Comparison of ENCODE assay signal across 21 cellular contexts in genomic region chr7:1748076-1748750, GRCh38.
A peak's percentile ranks its signal among the peaks of the same experiment; 100 is the strongest.
DNase-seq lines count a peak whose midpoint lies in the region; ATAC-seq and TF ChIP-seq lines count a peak whose summit lies in the region.
"Had no signal": no experiment of that assay in that cellular context is flagged by ENCODE, and none has a peak within 500 bp of the region (broad histone marks: within the 10 kb centered on the region; RNA-seq: fewer than 3 reads in every experiment).

No MANE protein-coding gene starts in this region.

- no peaks in the 10 kb centered on the region for H3K79me2 ChIP-seq in DND-41 (ENCODE audit: insufficient read depth, low read length)

- no peaks in the 10 kb centered on the region; the same call in 1 of the 2 replicates for H4K20me1 ChIP-seq in DND-41 (ENCODE audit: insufficient read depth, low read length)

- H3K27me3 Mint-ChIP-seq in central memory CD8-positive, alpha-beta T cell = no peaks in the 10 kb centered on the region
- H3K27me3 Mint-ChIP-seq in neural crest cell (ENCODE audit: low read depth) = peaks cover under 1% of the 10 kb centered on the region

- ATAC-seq in DND-41 (ENCODE audit: insufficient read depth, low read depth) (0 out of 3 replicates have a peak, but pooled peaks have one; percentile 25), SK-N-SH treated with all-trans-retinoic acid at 6 μM for 48 hours (no peak)
- ATAC-seq in central memory CD8-positive, alpha-beta T cell (replicated peaks; ENCODE audit: extremely low read depth, poor library complexity, severe bottlenecking) = peak; percentile 52

- no peaks in the 10 kb centered on the region for H3K9me3 ChIP-seq in DND-41 (ENCODE audit: insufficient read depth, low read length, severe bottlenecking)
- H3K9me3 ChIP-seq: adrenal gland, esophagus squamous epithelium, MG63, SJSA1 had no signal

- H3K27ac ChIP-seq in DND-41 (ENCODE audit: low read length) = no peak overlapping the region
- H3K27ac ChIP-seq: adrenal gland, esophagus squamous epithelium, SJSA1 had no signal

- intact Hi-C loops in posterior vena cava (cut with DNase I) = no loop called here

- H3K27me3 ChIP-seq in DND-41 (ENCODE audit: insufficient read depth, low read length, poor library complexity) = no peaks in the 10 kb centered on the region
- H3K27me3 ChIP-seq: MG63 had no signal

- no peak overlapping the region for H3K4me3 Mint-ChIP-seq in central memory CD8-positive, alpha-beta T cell
- H3K4me3 Mint-ChIP-seq in neural crest cell = no peak overlapping the region
- H3K4me3 Mint-ChIP-seq: activated B cell treated with CpG ODN at 0.5 μM for 24 hours; nephron progenitor cell; T-helper 2 cell treated with Interferon-gamma antibody and Interleukin-4, amounts not matched to agents 5 μg/mL and 100 μg/mL, for 36 hours had no signal

- peak overlapping the region; percentile 41 for H3K27ac Mint-ChIP-seq in central memory CD8-positive, alpha-beta T cell (ENCODE audit: low read depth)
- H3K27ac Mint-ChIP-seq in neural crest cell (ENCODE audit: unreplicated experiment) = peak overlapping the region; percentile 90
- H3K27ac Mint-ChIP-seq: activated B cell treated with CpG ODN at 0.5 μM for 24 hours; nephron progenitor cell; T-helper 2 cell treated with Interferon-gamma antibody and Interleukin-4, amounts not matched to agents 5 μg/mL and 100 μg/mL, for 36 hours had no signal

- H3K4me1 ChIP-seq in DND-41 (ENCODE audit: insufficient read depth, low read length) = no peaks in the 10 kb centered on the region
- H3K4me1 ChIP-seq: adrenal gland, SJSA1 had no signal

- peaks cover 12% of the 10 kb centered on the region for H3K36me3 ChIP-seq in DND-41 (ENCODE audit: insufficient read depth, low read length)
- H3K36me3 ChIP-seq: adrenal gland, esophagus squamous epithelium, MG63, SJSA1 had no signal

- DNase-seq in NCI-H1417 (lab: John Stamatoyannopoulos, UW) (peak in 2 of 3 experiments; percentile 30 to 38), NCI-H1417 treated with DMSO at 0.1 percent for 48 hours (lab: John Stamatoyannopoulos, UW) (no peak), DND-41 (no peak), neural crest cell (ENCODE audit: low read depth, low spot score) (no peak), posterior vena cava (ENCODE audit: low spot score) (no peak)
- DNase-seq in central memory CD8-positive, alpha-beta T cell (ENCODE audit: low spot score in 2 of 2) = no peak
- DNase-seq in activated CD8-positive, alpha-beta memory T cell treated with anti-CD3 and anti-CD28 coated beads, Interleukin-2, amount 50 U/mL, for 48 hours = no peak
- DNase-seq: activated B cell treated with CpG ODN at 0.5 μM for 24 hours; activated CD8-positive, alpha-beta memory T cell treated with anti-CD3 and anti-CD28 coated beads for 24 hours; adrenal gland; C1 segment of cervical spinal cord; DMS79; esophagus squamous epithelium; mesenchymal stem cell; MG63; NCI-H2029 treated with DMSO at 0.1 percent for 48 hours; NCI-H526; nephron progenitor cell had no signal

- H3K4me3 ChIP-seq in DND-41 (ENCODE audit: low read depth in 1 of 2, low read length in 2 of 2) = no peak overlapping the region
- H3K4me3 ChIP-seq: adrenal gland, esophagus squamous epithelium, MG63, SJSA1 had no signal

- no peak overlapping the region for H3K9ac ChIP-seq in DND-41 (ENCODE audit: low read depth, low read length)

- H2AFZ ChIP-seq in DND-41 (ENCODE audit: low read depth, low read length) = no peak overlapping the region

- no peak overlapping the region for H3K4me2 ChIP-seq in DND-41 (ENCODE audit: insufficient read depth, low read length)

- peaks cover 16% of the 10 kb centered on the region for H3K4me1 Mint-ChIP-seq in central memory CD8-positive, alpha-beta T cell
- H3K4me1 Mint-ChIP-seq in neural crest cell = no peaks in the 10 kb centered on the region

- no peaks in the 10 kb centered on the region for H3K9me3 Mint-ChIP-seq in central memory CD8-positive, alpha-beta T cell
- H3K9me3 Mint-ChIP-seq in neural crest cell = no peaks in the 10 kb centered on the region
- H3K9me3 Mint-ChIP-seq: activated B cell treated with CpG ODN at 0.5 μM for 24 hours; nephron progenitor cell; T-helper 2 cell treated with Interferon-gamma antibody and Interleukin-4, amounts not matched to agents 5 μg/mL and 100 μg/mL, for 36 hours had no signal

- TF ChIP-seq CTCF in DND-41 (IDR thresholded peaks at IDR 0.05; ENCODE audit: borderline replicate concordance, extremely low read depth, low read length, poor library complexity, severe bottlenecking) (no peak), neural crest cell (conservative IDR thresholded peaks at IDR 0.05) (no peak)

- H3K36me3 Mint-ChIP-seq in central memory CD8-positive, alpha-beta T cell (ENCODE audit: insufficient read depth) = no peaks in the 10 kb centered on the region
- no peaks in the 10 kb centered on the region for H3K36me3 Mint-ChIP-seq in neural crest cell (ENCODE audit: low read depth)

TF ChIP-seq in SK-N-SH treated with all-trans-retinoic acid at 6 μM for 48 hours, 23 proteins besides CTCF, POLR2A, EP300 and RAD21:
- TF ChIP-seq ZC3H10 (CRISPR knock-in tag; IDR thresholded peaks at IDR 0.05) = no peak
- TF ChIP-seq CSRNP3 (CRISPR knock-in tag; IDR thresholded peaks at IDR 0.05) = no peak
- TF ChIP-seq TOX (CRISPR knock-in tag; IDR thresholded peaks at IDR 0.05; ENCODE audit: borderline replicate concordance) = no peak
- TF ChIP-seq GLIS3 (CRISPR knock-in tag; IDR thresholded peaks at IDR 0.05) = no peak
- TF ChIP-seq POU6F1 (CRISPR knock-in tag; IDR thresholded peaks at IDR 0.05; ENCODE audit: borderline replicate concordance, low read depth) = no peak
- no peak for TF ChIP-seq ESRRG (CRISPR knock-in tag; IDR thresholded peaks at IDR 0.05)

Comparison
In these comparisons a context has a peak if more than half of its experiments do, and no peak if none do; other contexts are left out.
1. DNase-seq: peak in NCI-H1417 (2 of 3); none in NCI-H1417 treated with DMSO at 0.1 percent for 48 hours (single experiment), DND-41 (single experiment), central memory CD8-positive, alpha-beta T cell (0 of 2), neural crest cell (single experiment), posterior vena cava (single experiment) and activated CD8-positive, alpha-beta memory T cell treated with anti-CD3 and anti-CD28 coated beads, Interleukin-2, amount 50 U/mL, for 48 hours (single experiment).